ENCODE assay signal across 1 cellular context in genomic region chr2:75174981-75175380, GRCh38.
TF ChIP-seq lines count a peak whose summit lies in the region.

No MANE protein-coding gene starts in this region.

TF ChIP-seq in GM23338, 12 proteins besides CTCF, POLR2A, EP300 and RAD21:
- TF ChIP-seq, protein P1, sequence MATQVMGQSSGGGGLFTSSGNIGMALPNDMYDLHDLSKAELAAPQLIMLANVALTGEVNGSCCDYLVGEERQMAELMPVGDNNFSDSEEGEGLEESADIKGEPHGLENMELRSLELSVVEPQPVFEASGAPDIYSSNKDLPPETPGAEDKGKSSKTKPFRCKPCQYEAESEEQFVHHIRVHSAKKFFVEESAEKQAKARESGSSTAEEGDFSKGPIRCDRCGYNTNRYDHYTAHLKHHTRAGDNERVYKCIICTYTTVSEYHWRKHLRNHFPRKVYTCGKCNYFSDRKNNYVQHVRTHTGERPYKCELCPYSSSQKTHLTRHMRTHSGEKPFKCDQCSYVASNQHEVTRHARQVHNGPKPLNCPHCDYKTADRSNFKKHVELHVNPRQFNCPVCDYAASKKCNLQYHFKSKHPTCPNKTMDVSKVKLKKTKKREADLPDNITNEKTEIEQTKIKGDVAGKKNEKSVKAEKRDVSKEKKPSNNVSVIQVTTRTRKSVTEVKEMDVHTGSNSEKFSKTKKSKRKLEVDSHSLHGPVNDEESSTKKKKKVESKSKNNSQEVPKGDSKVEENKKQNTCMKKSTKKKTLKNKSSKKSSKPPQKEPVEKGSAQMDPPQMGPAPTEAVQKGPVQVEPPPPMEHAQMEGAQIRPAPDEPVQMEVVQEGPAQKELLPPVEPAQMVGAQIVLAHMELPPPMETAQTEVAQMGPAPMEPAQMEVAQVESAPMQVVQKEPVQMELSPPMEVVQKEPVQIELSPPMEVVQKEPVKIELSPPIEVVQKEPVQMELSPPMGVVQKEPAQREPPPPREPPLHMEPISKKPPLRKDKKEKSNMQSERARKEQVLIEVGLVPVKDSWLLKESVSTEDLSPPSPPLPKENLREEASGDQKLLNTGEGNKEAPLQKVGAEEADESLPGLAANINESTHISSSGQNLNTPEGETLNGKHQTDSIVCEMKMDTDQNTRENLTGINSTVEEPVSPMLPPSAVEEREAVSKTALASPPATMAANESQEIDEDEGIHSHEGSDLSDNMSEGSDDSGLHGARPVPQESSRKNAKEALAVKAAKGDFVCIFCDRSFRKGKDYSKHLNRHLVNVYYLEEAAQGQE (IDR thresholded peaks at IDR 0.05; ENCODE audit: unreplicated experiment), result no peak
- TF ChIP-seq NANOG (IDR thresholded peaks at IDR 0.05; ENCODE audit: borderline replicate concordance) (no peak), CREB1 (CRISPR knock-in tag; IDR thresholded peaks at IDR 0.05; ENCODE audit: low read depth) (no peak), STAT1 (IDR thresholded peaks at IDR 0.05; ENCODE audit: unreplicated experiment) (no peak), POLR2AphosphoS5 (IDR thresholded peaks at IDR 0.05; ENCODE audit: low read depth) (no peak), EZH2phosphoT487 (IDR thresholded peaks at IDR 0.05; ENCODE audit: unreplicated experiment) (no peak), EZH2 (IDR thresholded peaks at IDR 0.05; ENCODE audit: low read depth, unreplicated experiment) (no peak), ZNF331 (CRISPR knock-in tag; IDR thresholded peaks at IDR 0.05; ENCODE audit: low read depth) (no peak), JUNB (IDR thresholded peaks at IDR 0.05; ENCODE audit: unreplicated experiment) (no peak), ZNF114 (CRISPR knock-in tag; IDR thresholded peaks at IDR 0.05) (no peak)
- TF ChIP-seq, protein P2, sequence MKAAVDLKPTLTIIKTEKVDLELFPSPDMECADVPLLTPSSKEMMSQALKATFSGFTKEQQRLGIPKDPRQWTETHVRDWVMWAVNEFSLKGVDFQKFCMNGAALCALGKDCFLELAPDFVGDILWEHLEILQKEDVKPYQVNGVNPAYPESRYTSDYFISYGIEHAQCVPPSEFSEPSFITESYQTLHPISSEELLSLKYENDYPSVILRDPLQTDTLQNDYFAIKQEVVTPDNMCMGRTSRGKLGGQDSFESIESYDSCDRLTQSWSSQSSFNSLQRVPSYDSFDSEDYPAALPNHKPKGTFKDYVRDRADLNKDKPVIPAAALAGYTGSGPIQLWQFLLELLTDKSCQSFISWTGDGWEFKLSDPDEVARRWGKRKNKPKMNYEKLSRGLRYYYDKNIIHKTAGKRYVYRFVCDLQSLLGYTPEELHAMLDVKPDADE (IDR thresholded peaks at IDR 0.05), result no peak
- TF ChIP-seq, protein P3, sequence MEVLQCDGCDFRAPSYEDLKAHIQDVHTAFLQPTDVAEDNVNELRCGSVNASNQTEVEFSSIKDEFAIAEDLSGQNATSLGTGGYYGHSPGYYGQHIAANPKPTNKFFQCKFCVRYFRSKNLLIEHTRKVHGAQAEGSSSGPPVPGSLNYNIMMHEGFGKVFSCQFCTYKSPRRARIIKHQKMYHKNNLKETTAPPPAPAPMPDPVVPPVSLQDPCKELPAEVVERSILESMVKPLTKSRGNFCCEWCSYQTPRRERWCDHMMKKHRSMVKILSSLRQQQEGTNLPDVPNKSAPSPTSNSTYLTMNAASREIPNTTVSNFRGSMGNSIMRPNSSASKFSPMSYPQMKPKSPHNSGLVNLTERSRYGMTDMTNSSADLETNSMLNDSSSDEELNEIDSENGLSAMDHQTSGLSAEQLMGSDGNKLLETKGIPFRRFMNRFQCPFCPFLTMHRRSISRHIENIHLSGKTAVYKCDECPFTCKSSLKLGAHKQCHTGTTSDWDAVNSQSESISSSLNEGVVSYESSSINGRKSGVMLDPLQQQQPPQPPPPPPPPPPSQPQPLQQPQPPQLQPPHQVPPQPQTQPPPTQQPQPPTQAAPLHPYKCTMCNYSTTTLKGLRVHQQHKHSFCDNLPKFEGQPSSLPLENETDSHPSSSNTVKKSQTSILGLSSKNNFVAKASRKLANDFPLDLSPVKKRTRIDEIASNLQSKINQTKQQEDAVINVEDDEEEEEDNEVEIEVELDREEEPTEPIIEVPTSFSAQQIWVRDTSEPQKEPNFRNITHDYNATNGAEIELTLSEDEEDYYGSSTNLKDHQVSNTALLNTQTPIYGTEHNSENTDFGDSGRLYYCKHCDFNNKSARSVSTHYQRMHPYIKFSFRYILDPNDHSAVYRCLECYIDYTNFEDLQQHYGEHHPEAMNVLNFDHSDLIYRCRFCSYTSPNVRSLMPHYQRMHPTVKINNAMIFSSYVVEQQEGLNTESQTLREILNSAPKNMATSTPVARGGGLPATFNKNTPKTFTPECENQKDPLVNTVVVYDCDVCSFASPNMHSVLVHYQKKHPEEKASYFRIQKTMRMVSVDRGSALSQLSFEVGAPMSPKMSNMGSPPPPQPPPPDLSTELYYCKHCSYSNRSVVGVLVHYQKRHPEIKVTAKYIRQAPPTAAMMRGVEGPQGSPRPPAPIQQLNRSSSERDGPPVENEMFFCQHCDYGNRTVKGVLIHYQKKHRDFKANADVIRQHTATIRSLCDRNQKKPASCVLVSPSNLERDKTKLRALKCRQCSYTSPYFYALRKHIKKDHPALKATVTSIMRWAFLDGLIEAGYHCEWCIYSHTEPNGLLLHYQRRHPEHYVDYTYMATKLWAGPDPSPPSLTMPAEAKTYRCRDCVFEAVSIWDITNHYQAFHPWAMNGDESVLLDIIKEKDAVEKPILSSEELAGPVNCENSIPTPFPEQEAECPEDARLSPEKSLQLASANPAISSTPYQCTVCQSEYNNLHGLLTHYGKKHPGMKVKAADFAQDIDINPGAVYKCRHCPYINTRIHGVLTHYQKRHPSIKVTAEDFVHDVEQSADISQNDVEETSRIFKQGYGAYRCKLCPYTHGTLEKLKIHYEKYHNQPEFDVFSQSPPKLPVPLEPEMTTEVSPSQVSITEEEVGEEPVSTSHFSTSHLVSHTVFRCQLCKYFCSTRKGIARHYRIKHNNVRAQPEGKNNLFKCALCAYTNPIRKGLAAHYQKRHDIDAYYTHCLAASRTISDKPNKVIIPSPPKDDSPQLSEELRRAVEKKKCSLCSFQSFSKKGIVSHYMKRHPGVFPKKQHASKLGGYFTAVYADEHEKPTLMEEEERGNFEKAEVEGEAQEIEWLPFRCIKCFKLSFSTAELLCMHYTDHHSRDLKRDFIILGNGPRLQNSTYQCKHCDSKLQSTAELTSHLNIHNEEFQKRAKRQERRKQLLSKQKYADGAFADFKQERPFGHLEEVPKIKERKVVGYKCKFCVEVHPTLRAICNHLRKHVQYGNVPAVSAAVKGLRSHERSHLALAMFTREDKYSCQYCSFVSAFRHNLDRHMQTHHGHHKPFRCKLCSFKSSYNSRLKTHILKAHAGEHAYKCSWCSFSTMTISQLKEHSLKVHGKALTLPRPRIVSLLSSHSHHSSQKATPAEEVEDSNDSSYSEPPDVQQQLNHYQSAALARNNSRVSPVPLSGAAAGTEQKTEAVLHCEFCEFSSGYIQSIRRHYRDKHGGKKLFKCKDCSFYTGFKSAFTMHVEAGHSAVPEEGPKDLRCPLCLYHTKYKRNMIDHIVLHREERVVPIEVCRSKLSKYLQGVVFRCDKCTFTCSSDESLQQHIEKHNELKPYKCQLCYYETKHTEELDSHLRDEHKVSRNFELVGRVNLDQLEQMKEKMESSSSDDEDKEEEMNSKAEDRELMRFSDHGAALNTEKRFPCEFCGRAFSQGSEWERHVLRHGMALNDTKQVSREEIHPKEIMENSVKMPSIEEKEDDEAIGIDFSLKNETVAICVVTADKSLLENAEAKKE (CRISPR knock-in tag; IDR thresholded peaks at IDR 0.05), result no peak
